Comparison of ENCODE assay signal across 8 cellular contexts in genomic region chr3:142447852-142448315, GRCh38. TPM values are rescaled to one million over a fixed set of nuclear protein-coding genes. Genes with fewer than 3 reads are reported as not detected.
DNase-seq lines count a peak whose midpoint lies in the region; ATAC-seq and TF ChIP-seq lines count a peak whose summit lies in the region.

TSS of gene XRN1 (minus strand) at chr3:142448037. CDS start at chr3:142447944, 93 bp downstream.

- ATAC-seq in GM21723 (IDR thresholded peaks at IDR 0.05; ENCODE audit: unreplicated experiment) (peak; percentile 82), Panc1 (peak; percentile 98)
- peak; percentile 93 to 95 for ATAC-seq in activated T-cell treated with anti-CD3 and anti-CD28 coated beads, Interleukin-2, amount 50 U/mL, for 4 hours

- intact Hi-C loops in Panc1 (cut with micrococcal nuclease; ENCODE audit: unreplicated experiment): no loop called here

- peak within 1 kb of the TSS; percentile 95 for H3K4me3 ChIP-seq in KMS-11 (IDR thresholded peaks at IDR 0.05; ENCODE audit: insufficient read depth, low read depth, low read length)
- peak within 1 kb of the TSS; percentile 95 to 96 for H3K4me3 ChIP-seq in Panc1 (ENCODE audit: low read depth in 2 of 2, low read length in 2 of 2)
- H3K4me3 ChIP-seq in esophagus (ENCODE audit: low read depth in 1 of 2, low read length in 2 of 2): peak within 1 kb of the TSS; percentile 98 to 99
- peak within 1 kb of the TSS; percentile 99 for H3K4me3 ChIP-seq in mucosa of stomach (ENCODE audit: low read length)

- no peaks in the 10 kb centered on the region for H3K9me3 Mint-ChIP-seq in activated T-cell treated with anti-CD3 and anti-CD28 coated beads, Interleukin-2, amount 50 U/mL, for 4 hours

- peaks cover 20% of the 10 kb centered on the region for H3K36me3 Mint-ChIP-seq in activated T-cell treated with anti-CD3 and anti-CD28 coated beads, Interleukin-2, amount 50 U/mL, for 4 hours (ENCODE audit: insufficient read depth)

- peak within 1 kb of the TSS; percentile 90 for H3K4me2 ChIP-seq in KMS-11

- no peaks in the 10 kb centered on the region for H4K20me1 ChIP-seq in KMS-11 (ENCODE audit: insufficient read depth)

- peaks cover 47% of the 10 kb centered on the region for H3K79me2 ChIP-seq in KMS-11 (ENCODE audit: insufficient read depth, low read depth)

- H3K4me1 Mint-ChIP-seq in activated T-cell treated with anti-CD3 and anti-CD28 coated beads, Interleukin-2, amount 50 U/mL, for 4 hours (ENCODE audit: low read depth): peaks cover 41% of the 10 kb centered on the region

- H3K9ac ChIP-seq in KMS-11 (peak within 1 kb of the TSS; percentile 96), mucosa of stomach (ENCODE audit: low read length) (peak within 1 kb of the TSS; percentile 100)

- in situ Hi-C loops in Panc1 (cut with HindIII; ENCODE audit: low pct_unique_long_range_greater_than_20kb, low sequenced_read_pairs): no loop called here

- CTCF ChIA-PET in Panc1 (lab: Charles Lee): no interaction called here

- no TSS peak for BruUV-seq in Panc1 (replicated peaks; lab: Mats Ljungman, UMichigan)

- H3K9me3 ChIP-seq in Panc1 (ENCODE audit: control insufficient read depth, insufficient read depth, low read depth, low read length) (no peaks in the 10 kb centered on the region), esophagus (ENCODE audit: control insufficient read depth in 2 of 2, insufficient read depth in 1 of 2, low read depth in 1 of 2, low read length in 1 of 2) (no peaks in the 10 kb centered on the region), mucosa of stomach (ENCODE audit: control insufficient read depth, low read length) (no peaks in the 10 kb centered on the region)

- POLR2A ChIA-PET in Panc1 (lab: Charles Lee): no interaction called here

- H3K27ac ChIP-seq in KMS-11 (peak within 1 kb of the TSS; percentile 95), Panc1 (ENCODE audit: low read length) (peak within 1 kb of the TSS; percentile 98), esophagus (ENCODE audit: low read depth in 2 of 2, low read length in 1 of 2) (peak within 1 kb of the TSS; percentile 97 to 98)

- WGBS in esophagus, 2 donors: 0% methylated on average over 39 to 40 of the region's 40 CpGs

- peaks cover 19% of the 10 kb centered on the region for H3K4me1 ChIP-seq in KMS-11 (ENCODE audit: low read depth, poor library complexity, severe bottlenecking)
- H3K4me1 ChIP-seq in Panc1 (ENCODE audit: control insufficient read depth, insufficient read depth, low read length): peaks cover 18% of the 10 kb centered on the region
- H3K4me1 ChIP-seq in esophagus (ENCODE audit: control insufficient read depth in 2 of 2, insufficient read depth in 2 of 2, low read length in 1 of 2): peaks cover 0 to 2% of the 10 kb centered on the region in 2 donors
- H3K4me1 ChIP-seq in mucosa of stomach (ENCODE audit: control insufficient read depth, insufficient read depth, low read length): peaks cover 8% of the 10 kb centered on the region

- H3K36me3 ChIP-seq in KMS-11 (ENCODE audit: insufficient read depth): no peaks in the 10 kb centered on the region
- peaks cover 12% of the 10 kb centered on the region for H3K36me3 ChIP-seq in Panc1 (ENCODE audit: control insufficient read depth, insufficient read depth, low read length)
- H3K36me3 ChIP-seq in esophagus (ENCODE audit: control insufficient read depth in 2 of 2, insufficient read depth in 2 of 2, low read length in 1 of 2): no peaks in the 10 kb centered on the region
- H3K36me3 ChIP-seq in mucosa of stomach (ENCODE audit: control insufficient read depth, insufficient read depth, low read length): no peaks in the 10 kb centered on the region

- H3K27me3 ChIP-seq in KMS-11 (ENCODE audit: insufficient read depth, low read depth): no peaks in the 10 kb centered on the region
- no peaks in the 10 kb centered on the region for H3K27me3 ChIP-seq in Panc1 (ENCODE audit: control insufficient read depth, insufficient read depth, low read length)
- no peaks in the 10 kb centered on the region for H3K27me3 ChIP-seq in esophagus (ENCODE audit: control insufficient read depth in 1 of 2, insufficient read depth in 2 of 2, low read length in 2 of 2)
- no peaks in the 10 kb centered on the region for H3K27me3 ChIP-seq in mucosa of stomach (ENCODE audit: control insufficient read depth, insufficient read depth, low read length)

- peak within 1 kb of the TSS; percentile 100 for H3K4me3 Mint-ChIP-seq in activated T-cell treated with anti-CD3 and anti-CD28 coated beads, Interleukin-2, amount 50 U/mL, for 4 hours

- peak within 1 kb of the TSS; percentile 92 for H2AFZ ChIP-seq in KMS-11 (ENCODE audit: low read depth)

- TF ChIP-seq CTCF in KMS-11 (conservative IDR thresholded peaks at IDR 0.05; ENCODE audit: low read depth, low read length): no peak
- TF ChIP-seq CTCF in Panc1 (IDR thresholded peaks at IDR 0.05): no peak

- no peaks in the 10 kb centered on the region for H3K27me3 Mint-ChIP-seq in activated T-cell treated with anti-CD3 and anti-CD28 coated beads, Interleukin-2, amount 50 U/mL, for 4 hours (ENCODE audit: low read depth)

- DNase-seq in DMS53 treated with DMSO at 0.1 percent for 48 hours (lab: John Stamatoyannopoulos, UW; ENCODE audit: unreplicated experiment): peak; percentile 69
- peak; percentile 62 for DNase-seq in Panc1 (ENCODE audit: low read depth, low spot score)
- peak; percentile 90 for DNase-seq in activated T-cell treated with anti-CD3 and anti-CD28 coated beads, Interleukin-2, amount 50 U/mL, for 4 hours
- peak; percentile 96 for DNase-seq in stimulated activated CD8-positive, alpha-beta memory T cell treated with anti-CD3 and anti-CD28 coated beads, Interleukin-4, amount 100 ng/mL, for 48 hours

RNA-seq across cellular contexts. Expression of gene XRN1, which starts in this region (rescaled TPM):
- 29.9 TPM for total RNA-seq in Panc1 (2021; ENCODE audit: unreplicated experiment)
- polyA plus RNA-seq in Panc1 (2012; ENCODE audit: insufficient read length): 7.7 TPM
- total RNA-seq in activated T-cell treated with anti-CD3 and anti-CD28 coated beads, Interleukin-2, amount 50 U/mL, for 4 hours: 10 to 100 TPM; 25.8 to 33.2 (median 26.8) TPM
- polyA plus RNA-seq in esophagus: 1 to 10 TPM; 4.3 to 4.9 TPM

Comparison
In these comparisons a context has a peak if more than half of its experiments do, and no peak if none do; other contexts are left out.
1. Peak in every context shown above with its lines: DNase-seq, ATAC-seq, H3K4me3 ChIP-seq and H3K27ac ChIP-seq.